ENCODE assay signal across 9 cellular contexts in the genomic region with DNA sequence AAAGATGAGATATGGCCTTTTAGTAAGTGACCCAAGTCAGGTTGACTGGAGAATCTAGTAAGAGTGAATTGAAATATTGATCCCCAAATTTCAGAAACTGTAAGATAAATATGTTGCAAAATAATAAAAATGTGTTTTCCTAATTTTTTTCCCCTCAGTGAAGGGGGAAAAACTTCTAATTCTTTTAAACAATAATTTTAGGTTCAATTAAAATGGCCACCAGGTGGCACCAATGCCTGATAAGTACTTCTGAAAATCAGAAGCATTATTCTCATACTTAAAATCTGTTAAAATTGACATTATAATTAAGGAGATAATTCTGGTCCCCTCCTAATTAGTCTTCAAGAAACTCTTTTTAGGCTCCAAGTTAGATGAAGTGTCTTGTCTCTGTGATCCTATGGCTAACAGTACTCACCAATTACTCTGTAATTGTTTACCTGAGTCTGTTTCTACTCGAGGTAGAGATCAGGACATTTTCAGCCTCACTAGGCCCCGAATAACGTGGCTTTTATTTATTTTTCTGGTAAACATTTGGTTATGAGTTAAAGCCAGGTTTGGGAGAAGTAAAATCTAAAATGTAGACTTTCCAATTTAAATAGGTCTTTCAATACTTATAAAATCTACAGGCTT. TPM values are rescaled to one million over a fixed set of nuclear protein-coding genes. Genes with fewer than 3 reads are reported as not detected.
DNase-seq lines count a peak whose midpoint lies in the region; ATAC-seq and TF ChIP-seq lines count a peak whose summit lies in the region.
"Had no signal": no experiment of that assay in that cellular context is flagged by ENCODE, and none has a peak within 500 bp of the region (broad histone marks: within the 10 kb centered on the region; RNA-seq: fewer than 3 reads in every experiment).

No MANE protein-coding gene starts in this region.

- H3K36me3 Mint-ChIP-seq in CD14-positive monocyte, result peaks cover 1 to 14% of the 10 kb centered on the region in 2 donors
- peaks cover 26% of the 10 kb centered on the region for H3K36me3 Mint-ChIP-seq in chondrocyte (ENCODE audit: low read depth)

- no peak for DNase-seq in CD14-positive monocyte (ENCODE audit: low spot score)
- DNase-seq in GM12864 (ENCODE audit: low read depth), result no peak
- no peak for DNase-seq in chondrocyte (ENCODE audit: low spot score)
- DNase-seq in myocyte (ENCODE audit: low read depth), result peak; percentile 53
- DNase-seq in AG08396 (ENCODE audit: low spot score), result no peak

- no peaks in the 10 kb centered on the region for H3K4me1 ChIP-seq in OCI-LY1 (ENCODE audit: insufficient read depth, low read length, severe bottlenecking)

- peaks cover 0 to 2% (median 0%) of the 10 kb centered on the region in 3 donors for H3K27me3 Mint-ChIP-seq in CD14-positive monocyte (ENCODE audit: low read depth in 3 of 3)
- no peaks in the 10 kb centered on the region for H3K27me3 Mint-ChIP-seq in chondrocyte (ENCODE audit: low read depth)

- H3K9me3 Mint-ChIP-seq in CD14-positive monocyte, result peaks cover 4 to 18% (median 14%) of the 10 kb centered on the region in 7 donors
- H3K9me3 Mint-ChIP-seq in chondrocyte (ENCODE audit: low read depth), result peaks cover 18% of the 10 kb centered on the region

- no peak overlapping the region for H3K4me2 ChIP-seq in OCI-LY1 (ENCODE audit: low read length)

- ATAC-seq in HG02763 (IDR thresholded peaks at IDR 0.05; ENCODE audit: unreplicated experiment), result no peak
- ATAC-seq in GM21576 (IDR thresholded peaks at IDR 0.05; ENCODE audit: unreplicated experiment), result no peak
- ATAC-seq: left colon had no signal

- peaks cover under 1% of the 10 kb centered on the region; the same call in 1 of the 2 replicates for H3K9me3 ChIP-seq in OCI-LY1 (ENCODE audit: low read length)

- no peak overlapping the region for H3K27ac ChIP-seq in OCI-LY1 (ENCODE audit: low read depth, low read length, poor library complexity, severe bottlenecking)

- H3K79me2 ChIP-seq in OCI-LY1 (ENCODE audit: insufficient read depth, low read length), result no peaks in the 10 kb centered on the region

- TF ChIP-seq CTCF in CD14-positive monocyte (IDR thresholded peaks at IDR 0.05) (peak; percentile 79), GM12864 (IDR thresholded peaks at IDR 0.05; ENCODE audit: low read depth, low read length, missing control alignments) (peak; percentile 16), OCI-LY1 (IDR thresholded peaks at IDR 0.05; ENCODE audit: low read length) (peak; percentile 77), chondrocyte (IDR thresholded peaks at IDR 0.05) (peak; percentile 95)

- no peaks in the 10 kb centered on the region for H3F3A ChIP-seq in OCI-LY1 (ENCODE audit: insufficient read depth, low read length)

- H2AFZ ChIP-seq in OCI-LY1 (ENCODE audit: low read length), result peak overlapping the region; percentile 15; the same call in 1 of the 2 replicates

- H3K9me2 ChIP-seq in OCI-LY1 (ENCODE audit: low read depth, low read length), result no peaks in the 10 kb centered on the region

- H3K9ac ChIP-seq in OCI-LY1 (ENCODE audit: low read length), result no peak overlapping the region

- H3K4me3 ChIP-seq in GM12864 (ENCODE audit: low read depth, low read length) (no peak overlapping the region), OCI-LY1 (ENCODE audit: low read depth, low read length, poor library complexity, severe bottlenecking) (no peak overlapping the region)

- H3K4me1 Mint-ChIP-seq in CD14-positive monocyte (no peaks in the 10 kb centered on the region), chondrocyte (ENCODE audit: low read depth) (no peaks in the 10 kb centered on the region)

- intact Hi-C loops in CD14-positive monocyte (cut with micrococcal nuclease), result loop anchor here (2.0 to 10.0 kb wide), 5 partner anchors 134 to 569 kb away; no protein-coding TSS in a partner anchor

- H4K20me1 ChIP-seq in OCI-LY1 (ENCODE audit: insufficient read depth, low read length), result no peaks in the 10 kb centered on the region

- no peaks in the 10 kb centered on the region for H3K27me3 ChIP-seq in OCI-LY1 (ENCODE audit: insufficient read depth, low read length)

- no peaks in the 10 kb centered on the region for H3K36me3 ChIP-seq in OCI-LY1 (ENCODE audit: insufficient read depth, low read length)

- H3K27ac Mint-ChIP-seq in CD14-positive monocyte, result no peak overlapping the region
- no peak overlapping the region for H3K27ac Mint-ChIP-seq in chondrocyte (ENCODE audit: unreplicated experiment)

- H3K4me3 Mint-ChIP-seq in CD14-positive monocyte (no peak overlapping the region), chondrocyte (ENCODE audit: unreplicated experiment) (no peak overlapping the region)

RNA-seq across cellular contexts. Expression of gene NMD3, which starts 52.6 kb away (rescaled TPM):
- polyA plus RNA-seq in CD14-positive monocyte, result 10 to 100 TPM; 20.7 to 30.0 TPM
- total RNA-seq in chondrocyte (67.8 to 80.2 TPM (median 73.1 TPM) in 3 replicates), myocyte (38.0 and 38.6 TPM in 2 replicates)
- 19.3 TPM for polyA plus RNA-seq in myocyte (2012)

Comparison
In these comparisons a context has a peak if more than half of its experiments do, and no peak if none do; other contexts are left out.
1. CTCF ChIP-seq: peak in every context shown above with its lines; median percentile 95 in chondrocyte; 79 in CD14-positive monocyte; 77 in OCI-LY1; 16 in GM12864.